Comparison of ENCODE assay signal across 23 cellular contexts in the genomic region with DNA sequence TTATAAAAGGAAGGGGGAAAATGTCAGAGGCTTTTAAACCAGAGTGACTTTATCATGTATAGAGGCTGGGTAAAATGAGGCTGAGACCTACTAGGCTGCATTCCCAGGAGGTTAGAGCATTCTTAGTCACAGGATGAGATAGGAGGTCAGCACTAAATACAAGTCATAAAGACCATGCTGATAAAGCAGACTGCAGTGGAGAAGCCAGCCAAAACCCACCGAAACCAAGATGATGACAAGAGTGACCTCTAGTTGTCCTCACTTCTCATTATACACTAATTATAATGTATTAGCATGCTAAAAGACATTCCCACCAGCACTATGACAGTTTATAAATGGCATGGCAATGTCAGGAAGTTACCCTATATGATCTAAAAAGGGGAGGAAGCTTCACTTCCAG.
"Had no signal": no experiment of that assay in that cellular context is flagged by ENCODE, and none has a peak within 500 bp of the region (broad histone marks: within the 10 kb centered on the region; RNA-seq: fewer than 3 reads in every experiment).

No MANE protein-coding gene starts in this region.

- H3K4me3 ChIP-seq: body of pancreas, MG63 had no signal

- H3K27me3 ChIP-seq: body of pancreas, MG63 had no signal

- H3K4me1 ChIP-seq: body of pancreas had no signal

- H3K36me3 ChIP-seq: MG63 had no signal

- DNase-seq: activated CD4-positive, alpha-beta T cell treated with anti-CD3 and anti-CD28 coated beads for 48 hours; activated CD4-positive, alpha-beta T cell treated with anti-CD3 and anti-CD28 coated beads, Interleukin-2, amount 50 U/mL, for 4 hours; activated CD4-positive, CD25-positive, alpha-beta regulatory T cell treated with anti-CD3 and anti-CD28 coated beads, Interleukin-2, amount 50 U/mL, for 72 hours; activated CD8-positive, alpha-beta memory T cell treated with anti-CD3 and anti-CD28 coated beads, Interleukin-2, amount 50 U/mL, for 48 hours; activated CD8-positive, alpha-beta T cell treated with anti-CD3 and anti-CD28 coated beads, Interleukin-2, amount 10 ng/mL, durations not matched to agents 7 days and 5 days; activated effector memory CD4-positive, alpha-beta T cell treated with Interleukin-2 at 50 U/mL for 16 hours; activated naive CD4-positive, alpha-beta T cell; activated T-cell treated with anti-CD3 and anti-CD28 coated beads, Interleukin-2, amount 50 U/mL, for 24 hours; aorta; body of pancreas; MG63; NCI-H1105; NCI-H1436; NCI-H1694 treated with DMSO at 0.1 percent for 48 hours; NCI-H2029 treated with DMSO at 0.1 percent for 48 hours; NCI-H345; NCI-H510A; NCI-H526 treated with DMSO at 0.1 percent for 48 hours; NCI-H82; SIG-M5; T-helper 17 cell; T-helper 9 cell had no signal

- H3K27ac ChIP-seq: body of pancreas had no signal

- ATAC-seq: activated CD8-positive, alpha-beta T cell treated with anti-CD3 and anti-CD28 coated beads, Interleukin-2, amount 10 ng/mL, durations not matched to agents 7 days and 5 days; body of pancreas; T-helper 17 cell; WTC11 had no signal

- H3K9me3 ChIP-seq: body of pancreas, MG63 had no signal
